8 cellular contexts compared by ENCODE assay signal in genomic region chr14:49868720-49869114, GRCh38. TPM values are rescaled to one million over a fixed set of nuclear protein-coding genes. Genes with fewer than 3 reads are reported as not detected.
A peak's percentile ranks its signal among the peaks of the same experiment; 100 is the strongest.
DNase-seq lines count a peak whose midpoint lies in the region; ATAC-seq, FAIRE-seq and TF ChIP-seq lines count a peak whose summit lies in the region.

No MANE protein-coding gene starts in this region.

- DNase-seq in H7: no peak
- no peak for DNase-seq in foreskin keratinocyte
- no peak for DNase-seq in dedifferentiated amniotic fluid mesenchymal stem cell (ENCODE audit: extremely low spot score)
- DNase-seq in hepatic stellate cell (ENCODE audit: low spot score): no peak
- DNase-seq in GM12892 (ENCODE audit: insufficient read length): no peak

- TF ChIP-seq CTCF in VCaP (conservative IDR thresholded peaks at IDR 0.05) (no peak), foreskin keratinocyte (conservative IDR thresholded peaks at IDR 0.05) (no peak)

- peaks cover 4% of the 10 kb centered on the region for H3K4me1 ChIP-seq in foreskin keratinocyte

- FAIRE-seq in GM12892 (lab: Jason Lieb, UNC): no peak

- no peaks in the 10 kb centered on the region for H3K27me3 ChIP-seq in H7 (ENCODE audit: control insufficient read depth, insufficient read depth, low read length)
- no peaks in the 10 kb centered on the region for H3K27me3 ChIP-seq in foreskin keratinocyte

- TF ChIP-seq POLR2A in GM12892 (IDR thresholded peaks at IDR 0.05; ENCODE audit: low read depth, low read length): no peak

- H3K27ac ChIP-seq in VCaP (peak overlapping the region; percentile 83), foreskin keratinocyte (peak overlapping the region; percentile 82), skin epidermis (peak overlapping the region in 20 of 21 experiments; percentile 73 to 98 (median 94))

- H3K4me3 ChIP-seq in H7 (ENCODE audit: insufficient read depth, low read depth, low read length): peak overlapping the region; percentile 39
- H3K4me3 ChIP-seq in skin epidermis: peak overlapping the region in 6 of 7 experiments; percentile 32 to 58 (median 50)

- no peak for ATAC-seq in foreskin keratinocyte
- no peak for ATAC-seq in HG03354 (IDR thresholded peaks at IDR 0.05; ENCODE audit: poor library complexity, severe bottlenecking, unreplicated experiment)

- no peaks in the 10 kb centered on the region for H3K36me3 ChIP-seq in H7 (replicated peaks; ENCODE audit: control insufficient read depth, insufficient read depth, low read length)

RNA-seq across cellular contexts. Expression of gene NEMF, which starts 16.1 kb away (rescaled TPM):
- 35.8 and 40.0 TPM in 2 replicates for total RNA-seq in H7 (2014; rRNA removed; shearing (Covaris generic))
- total RNA-seq in foreskin keratinocyte: 38.3 and 46.7 TPM in 2 replicates
- 14.1 and 16.8 TPM in 2 replicates for polyA plus RNA-seq in foreskin keratinocyte
- 40.8 TPM for polyA plus RNA-seq in GM12892 (2012; ENCODE audit: missing spikeins)

RNA-seq across cellular contexts. Expression of gene ARF6, which starts 24.2 kb away (rescaled TPM):
- total RNA-seq in H7 (2014; rRNA removed; shearing (Covaris generic)): 38.6 and 40.4 TPM in 2 replicates
- 103 and 110 TPM in 2 replicates for total RNA-seq in foreskin keratinocyte
- 60.3 and 66.0 TPM in 2 replicates for polyA plus RNA-seq in foreskin keratinocyte
- polyA plus RNA-seq in GM12892 (2012; ENCODE audit: missing spikeins): 56.2 TPM
